1 cellular context compared by ENCODE assay signal in genomic region chr5:56326770-56327169, GRCh38.
TF ChIP-seq lines count a peak whose summit lies in the region.

No MANE protein-coding gene starts in this region.

TF ChIP-seq in H1, 55 proteins besides CTCF, POLR2A, EP300 and RAD21:
- no peak for TF ChIP-seq PHF8 (conservative IDR thresholded peaks at IDR 0.05; ENCODE audit: low read depth, low read length)
- TF ChIP-seq NRF1 (IDR thresholded peaks at IDR 0.05; ENCODE audit: low read depth, low read length) = no peak
- TF ChIP-seq KDM1A (IDR thresholded peaks at IDR 0.05; ENCODE audit: borderline replicate concordance, low read length) = no peak
- TF ChIP-seq ASH2L (IDR thresholded peaks at IDR 0.05; ENCODE audit: low read length) = no peak
- TF ChIP-seq RNF2 (IDR thresholded peaks at IDR 0.05; ENCODE audit: borderline replicate concordance, low read depth, low read length, missing control alignments, poor library complexity, severe bottlenecking) = no peak
- TF ChIP-seq RXRA (IDR thresholded peaks at IDR 0.05; ENCODE audit: insufficient read depth, low read depth, low read length) = no peak
- no peak for TF ChIP-seq BRCA1 (IDR thresholded peaks at IDR 0.05; ENCODE audit: low read depth, low read length)
